ENCODE assay signal across 7 cellular contexts in genomic region chr17:50151937-50152547, GRCh38. TPM values are rescaled to one million over a fixed set of nuclear protein-coding genes. Genes with fewer than 3 reads are reported as not detected.
DNase-seq lines count a peak whose midpoint lies in the region; ATAC-seq and TF ChIP-seq lines count a peak whose summit lies in the region.

No MANE protein-coding gene starts in this region.

- H3K27me3 ChIP-seq in NT2/D1 (ENCODE audit: insufficient read depth, insufficient read length) = no peaks in the 10 kb centered on the region
- no peaks in the 10 kb centered on the region for H3K27me3 ChIP-seq in foreskin keratinocyte

- H3K4me1 ChIP-seq in NT2/D1 (ENCODE audit: insufficient read depth, insufficient read length) (peaks cover 33% of the 10 kb centered on the region), foreskin keratinocyte (peaks cover 5% of the 10 kb centered on the region), urinary bladder (ENCODE audit: insufficient read depth) (no peaks in the 10 kb centered on the region)

- CTCF ChIA-PET in GM10248 (lab: Yijun Ruan, JAX) = interaction anchor here (0.8 to 10.7 kb wide), 16 partner anchors 9 to 245 kb away, joined by 3 to 96 read pairs (median 4); partner anchors contain the start of genes LRRC59 and TMEM92
- CTCF ChIA-PET in activated naive CD4-positive, alpha-beta T cell treated with anti-CD3 and anti-CD28 coated beads, Interleukin-2, amount 10 ng/mL, durations not matched to agents 7 days and 5 days (lab: Charles Lee) = interaction anchor here (1.1 to 5.9 kb wide), 6 partner anchors 9 to 58 kb away, joined by 4 to 55 read pairs (median 7); partner anchors contain the start of gene PDK2

- peak overlapping the region; percentile 94 for H3K27ac Mint-ChIP-seq in activated naive CD4-positive, alpha-beta T cell treated with anti-CD3 and anti-CD28 coated beads, Interleukin-2, amount 10 ng/mL, durations not matched to agents 7 days and 5 days
- peak overlapping the region; percentile 96 to 99 (median 99) for H3K27ac Mint-ChIP-seq in nephron

- H3K9me3 Mint-ChIP-seq in activated naive CD4-positive, alpha-beta T cell treated with anti-CD3 and anti-CD28 coated beads, Interleukin-2, amount 10 ng/mL, durations not matched to agents 7 days and 5 days = no peaks in the 10 kb centered on the region
- H3K9me3 Mint-ChIP-seq in nephron = no peaks in the 10 kb centered on the region

- peak; percentile 64 for ATAC-seq in foreskin keratinocyte

- peaks cover 7% of the 10 kb centered on the region for H3K36me3 ChIP-seq in NT2/D1 (ENCODE audit: insufficient read depth, insufficient read length, low read length)
- no peaks in the 10 kb centered on the region for H3K36me3 ChIP-seq in urinary bladder (ENCODE audit: insufficient read depth)

- POLR2A ChIA-PET in GM10248 (lab: Yijun Ruan, JAX) = interaction anchor here (1.0 to 1.7 kb wide), 2 partner anchors 9 kb away, joined by 3 to 4 read pairs; no protein-coding TSS in a partner anchor

- WGBS in urinary bladder = under 1% methylated on average over 12 of the region's 12 CpGs

- H3K27me3 Mint-ChIP-seq in activated naive CD4-positive, alpha-beta T cell treated with anti-CD3 and anti-CD28 coated beads, Interleukin-2, amount 10 ng/mL, durations not matched to agents 7 days and 5 days = peaks cover 8% of the 10 kb centered on the region
- peaks cover 4% of the 10 kb centered on the region for H3K27me3 Mint-ChIP-seq in nephron (ENCODE audit: low read depth)

- TF ChIP-seq CTCF in GM10248 (IDR thresholded peaks at IDR 0.05; ENCODE audit: control extremely low read depth, extremely low read depth, low read depth, missing control alignments) (no peak), foreskin keratinocyte (conservative IDR thresholded peaks at IDR 0.05) (no peak), nephron (IDR thresholded peaks at IDR 0.05; ENCODE audit: unreplicated experiment in 3 of 3) (no peak)

- H3K9ac ChIP-seq in NT2/D1 (ENCODE audit: insufficient read length, low read depth) = peak overlapping the region; percentile 75

- no peaks in the 10 kb centered on the region for H3K9me3 ChIP-seq in NT2/D1 (ENCODE audit: insufficient read depth, low read length)

- DNase-seq in GM10248 (ENCODE audit: extremely low spot score) (peak; percentile 70), HuH-7 (ENCODE audit: low spot score) (peak; percentile 91), NT2/D1 (ENCODE audit: low read depth, low spot score) (peak; percentile 80), foreskin keratinocyte (peak; percentile 79 to 90)
- DNase-seq in activated naive CD4-positive, alpha-beta T cell treated with anti-CD3 and anti-CD28 coated beads, Interleukin-2, amount 10 ng/mL, durations not matched to agents 7 days and 5 days = peak; percentile 79

- H3K27ac ChIP-seq in foreskin keratinocyte (peak overlapping the region; percentile 87), urinary bladder (ENCODE audit: low read depth) (peak overlapping the region; percentile 87)

- H3K4me3 ChIP-seq in NT2/D1 (ENCODE audit: insufficient read length, low read depth) (peak overlapping the region; percentile 41), urinary bladder (ENCODE audit: low read depth, low read length) (peak overlapping the region; percentile 83)

- peak overlapping the region; percentile 87 for H3K4me3 Mint-ChIP-seq in activated naive CD4-positive, alpha-beta T cell treated with anti-CD3 and anti-CD28 coated beads, Interleukin-2, amount 10 ng/mL, durations not matched to agents 7 days and 5 days
- H3K4me3 Mint-ChIP-seq in nephron = peak overlapping the region; percentile 92 to 99 (median 94)

- peaks cover 49% of the 10 kb centered on the region for H3K4me1 Mint-ChIP-seq in activated naive CD4-positive, alpha-beta T cell treated with anti-CD3 and anti-CD28 coated beads, Interleukin-2, amount 10 ng/mL, durations not matched to agents 7 days and 5 days
- peaks cover 33% of the 10 kb centered on the region for H3K4me1 Mint-ChIP-seq in nephron

- peaks cover 13% of the 10 kb centered on the region for H3K36me3 Mint-ChIP-seq in activated naive CD4-positive, alpha-beta T cell treated with anti-CD3 and anti-CD28 coated beads, Interleukin-2, amount 10 ng/mL, durations not matched to agents 7 days and 5 days
- peaks cover 1% of the 10 kb centered on the region for H3K36me3 Mint-ChIP-seq in nephron (ENCODE audit: low read depth)

RNA-seq across cellular contexts. Expression of gene PPP1R9B, which starts 1.6 kb away (rescaled TPM):
- 32.9 and 36.0 TPM in 2 replicates for total RNA-seq in foreskin keratinocyte
- 21.2 and 21.5 TPM in 2 replicates for polyA plus RNA-seq in foreskin keratinocyte
- 16.6 TPM for total RNA-seq in urinary bladder
- 29.6 TPM for polyA plus RNA-seq in urinary bladder

RNA-seq across cellular contexts. Expression of gene SGCA, which starts 13.8 kb away (rescaled TPM):
- total RNA-seq in foreskin keratinocyte (not detected in 2 replicates), urinary bladder (15.4 TPM)
- polyA plus RNA-seq in foreskin keratinocyte (not detected in 2 replicates), urinary bladder (89.1 TPM)

RNA-seq across cellular contexts. Expression of gene SAMD14, which starts 22.1 kb away (rescaled TPM):
- total RNA-seq in foreskin keratinocyte (0.99 and 2.4 TPM in 2 replicates), urinary bladder (2.2 TPM)
- polyA plus RNA-seq in foreskin keratinocyte (1.4 and 2.4 TPM in 2 replicates), urinary bladder (3.7 TPM)

RNA-seq across cellular contexts. Expression of gene COL1A1, which starts 49.4 kb away (rescaled TPM):
- total RNA-seq in foreskin keratinocyte = 3.5 and 4.7 TPM in 2 replicates
- polyA plus RNA-seq in foreskin keratinocyte = 2.2 and 2.7 TPM in 2 replicates
- total RNA-seq in urinary bladder = 5,262 TPM
- 802 TPM for polyA plus RNA-seq in urinary bladder

RNA-seq across cellular contexts. Expression of gene PDK2, which starts 56.9 kb away (rescaled TPM):
- 7.3 and 7.5 TPM in 2 replicates for total RNA-seq in foreskin keratinocyte
- polyA plus RNA-seq in foreskin keratinocyte = 6.9 and 7.5 TPM in 2 replicates
- total RNA-seq in urinary bladder = 15.9 TPM
- polyA plus RNA-seq in urinary bladder = 55.0 TPM

Comparison
In these comparisons a context has a peak if more than half of its experiments do, and no peak if none do; other contexts are left out.
1. Peak in every context shown above with its lines: DNase-seq, ATAC-seq, H3K4me3 ChIP-seq and H3K27ac ChIP-seq.
2. RNA of gene SGCA, which starts 13.8 kb away (total RNA-seq): 15.4 TPM in urinary bladder (single experiment); not detected in foreskin keratinocyte; every median in the first group is over 10 times any median in the second.